In the genomic region with DNA sequence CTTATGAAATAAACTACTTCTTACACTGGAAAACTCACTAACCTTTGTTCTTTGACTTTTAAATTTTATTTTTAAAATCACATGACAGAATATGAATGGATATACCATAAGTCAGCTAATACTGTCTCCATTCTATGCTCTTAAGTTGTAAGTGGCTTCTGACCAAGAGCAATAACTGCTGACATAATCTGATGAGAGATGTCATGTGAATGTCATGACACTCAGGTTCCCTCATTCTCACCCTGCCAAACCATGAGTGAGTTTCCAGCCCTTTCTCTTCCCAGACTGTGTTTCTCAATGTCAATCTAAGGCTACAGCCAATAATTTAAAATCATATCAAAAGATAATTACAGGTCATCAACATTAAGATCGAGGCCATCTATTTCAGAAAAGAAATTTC, we compare ENCODE assay signal across 39 cellular contexts.
"Had no signal": no experiment of that assay in that cellular context is flagged by ENCODE, and none has a peak within 500 bp of the region (broad histone marks: within the 10 kb centered on the region; RNA-seq: fewer than 3 reads in every experiment).

No MANE protein-coding gene starts in this region.

- FAIRE-seq: RCC 7860, TTC549 had no signal

- H3K9me3 ChIP-seq: MG63 had no signal

- H3K4me2 ChIP-seq: PC-9 had no signal

- H3K27me3 ChIP-seq: brain microvascular endothelial cell, MG63 had no signal

- H3K36me3 ChIP-seq: brain microvascular endothelial cell, MG63 had no signal

- DNase-seq: activated CD4-positive, alpha-beta memory T cell treated with anti-CD3 and anti-CD28 coated beads, Interleukin-2, amount 10 ng/mL, durations not matched to agents 7 days and 5 days; activated CD4-positive, alpha-beta T cell treated with anti-CD3 and anti-CD28 coated beads for 36 hours; activated CD4-positive, alpha-beta T cell treated with anti-CD3 and anti-CD28 coated beads, Interleukin-2, amount 50 U/mL, for 1 hour; activated CD8-positive, alpha-beta memory T cell treated with anti-CD3 and anti-CD28 coated beads for 24 hours; activated CD8-positive, alpha-beta memory T cell treated with anti-CD3 and anti-CD28 coated beads, Interleukin-2, amount 10 ng/mL, durations not matched to agents 7 days and 5 days; activated CD8-positive, alpha-beta memory T cell treated with anti-CD3 and anti-CD28 coated beads, Interleukin-2, amount 50 U/mL, for 48 hours; activated effector memory CD4-positive, alpha-beta T cell treated with anti-CD3 and anti-CD28 coated beads, Interleukin-2, amount 50 U/mL, for 16 hours; activated naive CD4-positive, alpha-beta T cell; activated naive CD4-positive, alpha-beta T cell treated with anti-CD3 and anti-CD28 coated beads, Interleukin-2, amount 50 U/mL, for 16 hours; activated naive CD8-positive, alpha-beta T cell treated with anti-CD3 and anti-CD28 coated beads for 36 hours; activated T-cell treated with anti-CD3 and anti-CD28 coated beads, Interleukin-2, amount 50 U/mL, for 1 hour; activated T-cell treated with anti-CD3 and anti-CD28 coated beads, Interleukin-2, amount 50 U/mL, for 72 hours; amniotic stem cell; aorta; brain microvascular endothelial cell; central memory CD4-positive, alpha-beta T cell; Kasumi-1; KG1; MG63; NCI-H1048; NCI-H1105 treated with DMSO at 0.1 percent for 48 hours; NCI-H1436; NCI-H1694; NCI-H1930; NCI-H2081 treated with DMSO at 0.1 percent for 48 hours; NCI-H226; NCI-H524 treated with DMSO at 0.1 percent for 48 hours; NCI-H748 treated with DMSO at 0.1 percent for 48 hours; NK-92 treated with Interleukin-12 subunit alpha and Interleukin-12 subunit beta, amount 100 ng/mL, for 24 hours; PC-9; SIG-M5 had no signal

- ATAC-seq: activated CD4-positive, alpha-beta T cell treated with anti-CD3 and anti-CD28 coated beads for 36 hours; activated CD4-positive, CD25-positive, alpha-beta regulatory T cell treated with anti-CD3 and anti-CD28 coated beads, Interleukin-2, amount 50 U/mL, for 24 hours; activated CD8-positive, alpha-beta memory T cell treated with anti-CD3 and anti-CD28 coated beads, Interleukin-2, amount 10 ng/mL, durations not matched to agents 7 days and 5 days; activated T-cell treated with anti-CD3 and anti-CD28 coated beads, Interleukin-2, amount 50 U/mL, for 72 hours; activated T-helper 17 cell treated with anti-CD3 and anti-CD28 coated beads, Interleukin-2, amount 50 U/mL, for 72 hours; Right ventricle myocardium inferior; WTC11 had no signal

- H3K27ac ChIP-seq: brain microvascular endothelial cell, PC-9, RWPE1, SK-N-MC had no signal

- H2AFZ ChIP-seq: PC-9 had no signal

- H3K4me3 ChIP-seq: MG63, PC-9, SK-N-MC had no signal
